ENCODE assay signal across 18 cellular contexts in the genomic region with DNA sequence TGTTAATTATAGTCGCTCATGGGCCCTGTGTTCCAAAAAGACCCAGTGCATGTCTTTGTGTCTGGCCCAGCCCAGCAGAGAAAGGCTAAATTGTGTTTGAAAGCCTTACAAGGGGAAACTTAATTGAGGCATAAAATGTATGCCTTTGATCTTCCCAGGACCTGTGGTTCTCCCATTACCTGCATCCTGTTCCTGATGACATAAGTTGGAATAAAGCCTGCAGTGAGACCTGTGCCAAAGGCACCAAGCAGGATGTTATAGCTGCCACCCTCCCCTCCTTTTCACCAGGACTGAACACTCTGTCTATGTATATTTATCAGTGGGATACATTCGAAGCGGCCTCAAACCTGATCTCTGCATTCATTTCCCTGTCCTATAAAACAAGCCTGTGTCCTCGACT. TPM values are rescaled to one million over a fixed set of nuclear protein-coding genes. Genes with fewer than 3 reads are reported as not detected.
DNase-seq lines count a peak whose midpoint lies in the region; ATAC-seq and TF ChIP-seq lines count a peak whose summit lies in the region.
"Had no signal": no experiment of that assay in that cellular context is flagged by ENCODE, and none has a peak within 500 bp of the region (broad histone marks: within the 10 kb centered on the region; RNA-seq: fewer than 3 reads in every experiment).

No MANE protein-coding gene starts in this region.

- no peak overlapping the region for H3K27ac Mint-ChIP-seq in type B pancreatic cell
- H3K27ac Mint-ChIP-seq: CD4-positive, CD25-positive, alpha-beta regulatory T cell; GM23338 had no signal

- peak; percentile 66 for DNase-seq in DMS153 treated with DMSO at 0.1 percent for 48 hours (lab: John Stamatoyannopoulos, UW; ENCODE audit: unreplicated experiment)
- DNase-seq in NCI-H2029 (lab: John Stamatoyannopoulos, UW), result peak; percentile 63
- peak; percentile 96 for DNase-seq in SW480 (ENCODE audit: low spot score)
- peak; percentile 51 for DNase-seq in left kidney (ENCODE audit: low read depth, low spot score)
- DNase-seq in NCI-H82 treated with DMSO at 0.1 percent for 48 hours (lab: John Stamatoyannopoulos, UW; ENCODE audit: unreplicated experiment), result no peak
- no peak for DNase-seq in type B pancreatic cell (ENCODE audit: extremely low spot score, unreplicated experiment)
- DNase-seq: CD4-positive, CD25-positive, alpha-beta regulatory T cell; HCEC 1CT; KBM-7; NCI-H1092 treated with DMSO at 0.1 percent for 48 hours; NCI-H2107; NCI-H345; NCI-H524; PC-9; SIG-M5; SK-N-SH had no signal

- no peak for ATAC-seq in HG03045 (IDR thresholded peaks at IDR 0.05; ENCODE audit: unreplicated experiment)
- ATAC-seq: GM23338 had no signal

- no peaks in the 10 kb centered on the region for H3K9me3 Mint-ChIP-seq in type B pancreatic cell

- no peaks in the 10 kb centered on the region for H3K36me3 Mint-ChIP-seq in type B pancreatic cell
- H3K36me3 Mint-ChIP-seq: CD4-positive, CD25-positive, alpha-beta regulatory T cell had no signal

- H3K27me3 Mint-ChIP-seq in type B pancreatic cell, result peaks cover 33% of the 10 kb centered on the region

- TF ChIP-seq CTCF in type B pancreatic cell (conservative IDR thresholded peaks at IDR 0.05), result no peak

- H3K4me3 Mint-ChIP-seq in type B pancreatic cell, result no peak overlapping the region
- H3K4me3 Mint-ChIP-seq: CD4-positive, CD25-positive, alpha-beta regulatory T cell; GM23338 had no signal

- H3K4me1 Mint-ChIP-seq in type B pancreatic cell (ENCODE audit: unreplicated experiment), result no peaks in the 10 kb centered on the region
- H3K4me1 Mint-ChIP-seq: CD4-positive, CD25-positive, alpha-beta regulatory T cell; GM23338 had no signal

RNA-seq across cellular contexts. Expression of a gene that starts 43.4 kb away (rescaled TPM):
- total RNA-seq in type B pancreatic cell (ENCODE audit: low replicate concordance), result 2.7 and 2.9 TPM in 2 replicates

Comparison
In these comparisons a context has a peak if more than half of its experiments do, and no peak if none do; other contexts are left out.
1. DNase-seq: peak in DMS153 treated with DMSO at 0.1 percent for 48 hours (single experiment), NCI-H2029 (single experiment), SW480 (single experiment) and left kidney (single experiment); none in NCI-H82 treated with DMSO at 0.1 percent for 48 hours (single experiment) and type B pancreatic cell (single experiment).